In genomic region chr3:173920386-173920785, GRCh38 we compare ENCODE assay signal across 14 cellular contexts.
A peak's percentile ranks its signal among the peaks of the same experiment; 100 is the strongest.
DNase-seq lines count a peak whose midpoint lies in the region; ATAC-seq and TF ChIP-seq lines count a peak whose summit lies in the region.
"Had no signal": no experiment of that assay in that cellular context is flagged by ENCODE, and none has a peak within 500 bp of the region (broad histone marks: within the 10 kb centered on the region; RNA-seq: fewer than 3 reads in every experiment).

No MANE protein-coding gene starts in this region.

- peak; percentile 65 for ATAC-seq in HG02973 (IDR thresholded peaks at IDR 0.05; ENCODE audit: unreplicated experiment)
- ATAC-seq in activated T-helper 17 cell treated with anti-CD3 and anti-CD28 coated beads, Interleukin-2, amount 50 U/mL, for 72 hours (replicated peaks) = no peak
- ATAC-seq in mucosa of descending colon = no peak
- ATAC-seq: GM23338, left ventricle myocardium superior had no signal

- no peaks in the 10 kb centered on the region for H3K79me2 ChIP-seq in neural progenitor cell (ENCODE audit: low read depth)

- H3K9me3 Mint-ChIP-seq in neural progenitor cell = no peaks in the 10 kb centered on the region
- H3K9me3 Mint-ChIP-seq in activated T-helper 17 cell treated with anti-CD3 and anti-CD28 coated beads, Interleukin-2, amount 50 U/mL, for 72 hours = peaks cover 3% of the 10 kb centered on the region
- H3K9me3 Mint-ChIP-seq: GM23338 had no signal

- no peak overlapping the region for H3K4me2 ChIP-seq in neural progenitor cell
- H3K4me2 ChIP-seq: GM23338 had no signal

- TF ChIP-seq CTCF in neural progenitor cell (IDR thresholded peaks at IDR 0.05) = no peak
- no peak for TF ChIP-seq CTCF in mucosa of descending colon (IDR thresholded peaks at IDR 0.05)

- H3K4me3 ChIP-seq in neural progenitor cell (no peak overlapping the region), mucosa of descending colon (no peak overlapping the region)
- H3K4me3 ChIP-seq: cardiac muscle cell, GM23338 had no signal

- no peaks in the 10 kb centered on the region for H3K36me3 ChIP-seq in neural progenitor cell
- no peaks in the 10 kb centered on the region for H3K36me3 ChIP-seq in mucosa of descending colon (ENCODE audit: low read depth)
- H3K36me3 ChIP-seq: cardiac muscle cell had no signal

- H3F3A ChIP-seq in neural progenitor cell (ENCODE audit: low read depth) = peaks cover 5% of the 10 kb centered on the region

- no peaks in the 10 kb centered on the region for H3K27me3 Mint-ChIP-seq in neural progenitor cell (ENCODE audit: insufficient read depth, low read depth)
- no peaks in the 10 kb centered on the region for H3K27me3 Mint-ChIP-seq in activated T-helper 17 cell treated with anti-CD3 and anti-CD28 coated beads, Interleukin-2, amount 50 U/mL, for 72 hours

- H3K36me3 Mint-ChIP-seq in neural progenitor cell = no peaks in the 10 kb centered on the region
- no peaks in the 10 kb centered on the region for H3K36me3 Mint-ChIP-seq in activated T-helper 17 cell treated with anti-CD3 and anti-CD28 coated beads, Interleukin-2, amount 50 U/mL, for 72 hours (ENCODE audit: low read depth)

- H3K27ac ChIP-seq in neural progenitor cell = peak overlapping the region; percentile 49
- H3K27ac ChIP-seq: cardiac muscle cell had no signal

- H3K9me3 ChIP-seq in neural progenitor cell (ENCODE audit: low read depth) = no peaks in the 10 kb centered on the region
- H3K9me3 ChIP-seq in mucosa of descending colon = no peaks in the 10 kb centered on the region

- H4K20me1 ChIP-seq in neural progenitor cell (ENCODE audit: low read depth) = no peaks in the 10 kb centered on the region

- peaks cover 27% of the 10 kb centered on the region for H3K4me1 Mint-ChIP-seq in neural progenitor cell
- no peaks in the 10 kb centered on the region for H3K4me1 Mint-ChIP-seq in activated T-helper 17 cell treated with anti-CD3 and anti-CD28 coated beads, Interleukin-2, amount 50 U/mL, for 72 hours

- peaks cover 23% of the 10 kb centered on the region for H3K4me1 ChIP-seq in neural progenitor cell
- H3K4me1 ChIP-seq in mucosa of descending colon (ENCODE audit: low read depth) = no peaks in the 10 kb centered on the region

- H2AFZ ChIP-seq in neural progenitor cell (replicated peaks) = no peak overlapping the region
- H2AFZ ChIP-seq: GM23338 had no signal

- no peaks in the 10 kb centered on the region for H3K27me3 ChIP-seq in neural progenitor cell
- H3K27me3 ChIP-seq: cardiac muscle cell had no signal

- H3K9ac ChIP-seq in neural progenitor cell = no peak overlapping the region

- no peak overlapping the region for H3K4me3 Mint-ChIP-seq in neural progenitor cell
- no peak overlapping the region for H3K4me3 Mint-ChIP-seq in activated T-helper 17 cell treated with anti-CD3 and anti-CD28 coated beads, Interleukin-2, amount 50 U/mL, for 72 hours
- H3K4me3 Mint-ChIP-seq: GM23338 had no signal

- no peak overlapping the region for H3K27ac Mint-ChIP-seq in neural progenitor cell
- no peak overlapping the region for H3K27ac Mint-ChIP-seq in activated T-helper 17 cell treated with anti-CD3 and anti-CD28 coated beads, Interleukin-2, amount 50 U/mL, for 72 hours
- H3K27ac Mint-ChIP-seq: GM23338 had no signal

- intact Hi-C loops in mucosa of descending colon (cut with DNase I, micrococcal nuclease) = no loop called here

- peak; percentile 7 for DNase-seq in NCI-H2227 (lab: John Stamatoyannopoulos, UW; ENCODE audit: unreplicated experiment)
- no peak for DNase-seq in NCI-H2227 treated with DMSO at 0.1 percent for 48 hours (lab: John Stamatoyannopoulos, UW)
- peak; percentile 82 for DNase-seq in NCI-H69 (lab: John Stamatoyannopoulos, UW)
- no peak for DNase-seq in neural progenitor cell (ENCODE audit: low spot score)
- DNase-seq in cortex of kidney (lab: John Stamatoyannopoulos, UW) = no peak
- DNase-seq in mucosa of descending colon = no peak
- DNase-seq: activated CD4-positive, CD25-positive, alpha-beta regulatory T cell; left ventricle myocardium superior; NCI-H187 treated with DMSO at 0.1 percent for 48 hours; Right ventricle myocardium superior had no signal

Comparison
In these comparisons a context has a peak if more than half of its experiments do, and no peak if none do; other contexts are left out.
1. DNase-seq: peak in NCI-H2227 (single experiment) and NCI-H69 (single experiment); none in NCI-H2227 treated with DMSO at 0.1 percent for 48 hours (single experiment), neural progenitor cell (single experiment), cortex of kidney (single experiment) and mucosa of descending colon (0 of 3).